Comparison of ENCODE assay signal across 1 cellular context in genomic region chr1:152411846-152412245, GRCh38.
TF ChIP-seq lines count a peak whose summit lies in the region.

No MANE protein-coding gene starts in this region.

TF ChIP-seq in GM23338, 12 proteins besides CTCF, POLR2A, EP300 and RAD21 (continued from another document):
- TF ChIP-seq ZNF462 (CRISPR knock-in tag; IDR thresholded peaks at IDR 0.05) = no peak
TF ChIP-seq in GM23338: peak in this region for 0.
